Comparison of ENCODE assay signal across 11 cellular contexts in genomic region chr1:171488190-171488929, GRCh38. TPM values are rescaled to one million over a fixed set of nuclear protein-coding genes. Genes with fewer than 3 reads are reported as not detected.
DNase-seq lines count a peak whose midpoint lies in the region; ATAC-seq and TF ChIP-seq lines count a peak whose summit lies in the region.
"Had no signal": no experiment of that assay in that cellular context is flagged by ENCODE, and none has a peak within 500 bp of the region (broad histone marks: within the 10 kb centered on the region; RNA-seq: fewer than 3 reads in every experiment).

No MANE protein-coding gene starts in this region.

- no peaks in the 10 kb centered on the region for H3K9me3 ChIP-seq in SU-DHL-6 (ENCODE audit: insufficient read depth, low read length)
- no peaks in the 10 kb centered on the region for H3K9me3 ChIP-seq in mucosa of descending colon
- H3K9me3 ChIP-seq: heart left ventricle, tibial artery had no signal

- peaks cover 4% of the 10 kb centered on the region for H3F3A ChIP-seq in SU-DHL-6 (ENCODE audit: insufficient read depth)

- no peak for ATAC-seq in stimulated activated memory B cell treated with anti-CD40 and anti-IgM and Interleukin-4, amounts not matched to agents 10 μg/mL and 1 μg/mL and 100 μg/mL, for 72 hours
- ATAC-seq in HG03175 (IDR thresholded peaks at IDR 0.05; ENCODE audit: unreplicated experiment) (no peak), mucosa of descending colon (no peak)
- ATAC-seq: heart left ventricle had no signal

- H3K4me2 ChIP-seq in SU-DHL-6 (ENCODE audit: low read depth, low read length, poor library complexity, severe bottlenecking): peak overlapping the region; percentile 90

- H3K4me1 Mint-ChIP-seq in activated CD4-positive, alpha-beta T cell treated with anti-CD3 and anti-CD28 coated beads, Interleukin-2, amount 10 ng/mL, durations not matched to agents 24 days and 14 days: peaks cover 55% of the 10 kb centered on the region
- H3K4me1 Mint-ChIP-seq in endothelial cell (ENCODE audit: unreplicated experiment): peaks cover 43% of the 10 kb centered on the region
- H3K4me1 Mint-ChIP-seq in stimulated activated memory B cell treated with anti-CD40 and anti-IgM and Interleukin-4, amounts not matched to agents 10 μg/mL and 1 μg/mL and 100 μg/mL, for 72 hours: peaks cover 76% of the 10 kb centered on the region

- peaks cover 18% of the 10 kb centered on the region for H3K4me1 ChIP-seq in mucosa of descending colon (ENCODE audit: low read depth)

- H3K9me2 ChIP-seq in SU-DHL-6 (replicated peaks; ENCODE audit: insufficient read depth, low read length): no peaks in the 10 kb centered on the region

- H3K79me2 ChIP-seq in SU-DHL-6 (ENCODE audit: insufficient read depth, low read length): peaks cover 80% of the 10 kb centered on the region

- peaks cover 63% of the 10 kb centered on the region for H4K20me1 ChIP-seq in SU-DHL-6 (ENCODE audit: low read depth, low read length)

- H3K36me3 ChIP-seq in SU-DHL-6 (ENCODE audit: low read length): peaks cover 11% of the 10 kb centered on the region; the same call in 1 of the 2 replicates
- no peaks in the 10 kb centered on the region for H3K36me3 ChIP-seq in mucosa of descending colon (ENCODE audit: low read depth)

- H3K27me3 ChIP-seq in SU-DHL-6 (ENCODE audit: low read length): no peaks in the 10 kb centered on the region
- H3K27me3 ChIP-seq: heart left ventricle, tibial artery had no signal

- peak overlapping the region; percentile 94 for H3K4me3 Mint-ChIP-seq in activated CD4-positive, alpha-beta T cell treated with anti-CD3 and anti-CD28 coated beads, Interleukin-2, amount 10 ng/mL, durations not matched to agents 24 days and 14 days
- H3K4me3 Mint-ChIP-seq in endothelial cell (ENCODE audit: unreplicated experiment): peak overlapping the region; percentile 70
- peak overlapping the region; percentile 26 for H3K4me3 Mint-ChIP-seq in stimulated activated memory B cell treated with anti-CD40 and anti-IgM and Interleukin-4, amounts not matched to agents 10 μg/mL and 1 μg/mL and 100 μg/mL, for 72 hours

- H3K9me3 Mint-ChIP-seq in activated CD4-positive, alpha-beta T cell treated with anti-CD3 and anti-CD28 coated beads, Interleukin-2, amount 10 ng/mL, durations not matched to agents 24 days and 14 days: no peaks in the 10 kb centered on the region
- no peaks in the 10 kb centered on the region for H3K9me3 Mint-ChIP-seq in endothelial cell (ENCODE audit: unreplicated experiment)
- no peaks in the 10 kb centered on the region for H3K9me3 Mint-ChIP-seq in stimulated activated memory B cell treated with anti-CD40 and anti-IgM and Interleukin-4, amounts not matched to agents 10 μg/mL and 1 μg/mL and 100 μg/mL, for 72 hours

- peaks cover 43% of the 10 kb centered on the region for H3K36me3 Mint-ChIP-seq in activated CD4-positive, alpha-beta T cell treated with anti-CD3 and anti-CD28 coated beads, Interleukin-2, amount 10 ng/mL, durations not matched to agents 24 days and 14 days (ENCODE audit: low read depth)
- no peaks in the 10 kb centered on the region for H3K36me3 Mint-ChIP-seq in endothelial cell (ENCODE audit: low read depth, unreplicated experiment)
- H3K36me3 Mint-ChIP-seq in stimulated activated memory B cell treated with anti-CD40 and anti-IgM and Interleukin-4, amounts not matched to agents 10 μg/mL and 1 μg/mL and 100 μg/mL, for 72 hours: peaks cover 27% of the 10 kb centered on the region

- intact Hi-C loops in activated CD4-positive, alpha-beta T cell treated with anti-CD3 and anti-CD28 coated beads, Interleukin-2, amount 10 ng/mL, durations not matched to agents 24 days and 14 days (cut with micrococcal nuclease): loop anchor here (5.0 kb wide), 3 partner anchors 34 to 1596 kb away; partner anchors contain the start of genes SCYL3 and SUCO
- intact Hi-C loops in mucosa of descending colon (cut with DNase I, micrococcal nuclease): no loop called here

- no peak overlapping the region for H3K9ac ChIP-seq in SU-DHL-6 (ENCODE audit: low read length)

- H3K4me3 ChIP-seq in SU-DHL-6 (ENCODE audit: insufficient read depth, low read length, poor library complexity, severe bottlenecking) (no peak overlapping the region), mucosa of descending colon (no peak overlapping the region)
- H3K4me3 ChIP-seq: tibial artery had no signal

- peak overlapping the region; percentile 70 for H3K27ac Mint-ChIP-seq in activated CD4-positive, alpha-beta T cell treated with anti-CD3 and anti-CD28 coated beads, Interleukin-2, amount 10 ng/mL, durations not matched to agents 24 days and 14 days
- peak overlapping the region; percentile 3 for H3K27ac Mint-ChIP-seq in endothelial cell (ENCODE audit: unreplicated experiment)
- H3K27ac Mint-ChIP-seq in stimulated activated memory B cell treated with anti-CD40 and anti-IgM and Interleukin-4, amounts not matched to agents 10 μg/mL and 1 μg/mL and 100 μg/mL, for 72 hours: peak overlapping the region; percentile 100

- no peaks in the 10 kb centered on the region for H3K27me3 Mint-ChIP-seq in activated CD4-positive, alpha-beta T cell treated with anti-CD3 and anti-CD28 coated beads, Interleukin-2, amount 10 ng/mL, durations not matched to agents 24 days and 14 days
- H3K27me3 Mint-ChIP-seq in endothelial cell (ENCODE audit: unreplicated experiment): peaks cover 5% of the 10 kb centered on the region
- H3K27me3 Mint-ChIP-seq in stimulated activated memory B cell treated with anti-CD40 and anti-IgM and Interleukin-4, amounts not matched to agents 10 μg/mL and 1 μg/mL and 100 μg/mL, for 72 hours: no peaks in the 10 kb centered on the region

- DNase-seq in activated CD4-positive, alpha-beta T cell treated with anti-CD3 and anti-CD28 coated beads, Interleukin-2, amount 10 ng/mL, durations not matched to agents 24 days and 14 days: no peak
- DNase-seq in activated CD4-positive, alpha-beta T cell treated with anti-CD3 and anti-CD28 coated beads, Interleukin-2, amount 50 U/mL, for 48 hours: no peak
- DNase-seq in endothelial cell (ENCODE audit: low spot score) (no peak), NCI-H187 treated with DMSO at 0.1 percent for 48 hours (lab: John Stamatoyannopoulos, UW) (no peak), mucosa of descending colon (no peak)
- DNase-seq: cerebellar nuclear complex, heart left ventricle, tibial artery had no signal

- H2AFZ ChIP-seq in SU-DHL-6 (ENCODE audit: low read depth, low read length, severe bottlenecking): no peak overlapping the region

- no peak overlapping the region for H3K27ac ChIP-seq in SU-DHL-6 (ENCODE audit: low read depth, low read length)
- H3K27ac ChIP-seq: heart left ventricle, tibial artery had no signal

- no peak for TF ChIP-seq CTCF in SU-DHL-6 (IDR thresholded peaks at IDR 0.05; ENCODE audit: insufficient read depth, low read length, poor library complexity, severe bottlenecking)
- TF ChIP-seq CTCF in endothelial cell (IDR thresholded peaks at IDR 0.05; ENCODE audit: unreplicated experiment): no peak
- TF ChIP-seq CTCF in mucosa of descending colon (IDR thresholded peaks at IDR 0.05): no peak

RNA-seq across cellular contexts. Expression of gene PRRC2C, which starts 3.0 kb away (rescaled TPM):
- 278 TPM in 2 replicates for total RNA-seq in activated CD4-positive, alpha-beta T cell treated with anti-CD3 and anti-CD28 coated beads, Interleukin-2, amount 10 ng/mL, durations not matched to agents 24 days and 14 days
- total RNA-seq in endothelial cell (ENCODE audit: unreplicated experiment) (248 TPM), mucosa of descending colon (100 to 1,000 TPM; 137 to 152 (median 138) TPM)

Comparison
In these comparisons a context has a peak if more than half of its experiments do, and no peak if none do; other contexts are left out.
1. H3K27ac Mint-ChIP-seq: peak in every context shown above with its lines; median percentile 100 in stimulated activated memory B cell treated with anti-CD40 and anti-IgM and Interleukin-4, amounts not matched to agents 10 μg/mL and 1 μg/mL and 100 μg/mL, for 72 hours; 70 in activated CD4-positive, alpha-beta T cell treated with anti-CD3 and anti-CD28 coated beads, Interleukin-2, amount 10 ng/mL, durations not matched to agents 24 days and 14 days; 3 in endothelial cell.
2. H3K4me3 Mint-ChIP-seq: peak in every context shown above with its lines; median percentile 94 in activated CD4-positive, alpha-beta T cell treated with anti-CD3 and anti-CD28 coated beads, Interleukin-2, amount 10 ng/mL, durations not matched to agents 24 days and 14 days; 70 in endothelial cell; 26 in stimulated activated memory B cell treated with anti-CD40 and anti-IgM and Interleukin-4, amounts not matched to agents 10 μg/mL and 1 μg/mL and 100 μg/mL, for 72 hours.